Comparison of ENCODE assay signal across 25 cellular contexts in genomic region chr18:10401489-10401888, GRCh38. TPM values are rescaled to one million over a fixed set of nuclear protein-coding genes. Genes with fewer than 3 reads are reported as not detected.
DNase-seq lines count a peak whose midpoint lies in the region; ATAC-seq, FAIRE-seq and TF ChIP-seq lines count a peak whose summit lies in the region.
"Had no signal": no experiment of that assay in that cellular context is flagged by ENCODE, and none has a peak within 500 bp of the region (broad histone marks: within the 10 kb centered on the region; RNA-seq: fewer than 3 reads in every experiment).

No MANE protein-coding gene starts in this region.

- WGBS in endodermal cell (ENCODE audit: insufficient coverage in 1 of 2, insufficient read length in 1 of 2), 2 experiments: 34% methylated on average over 3 of the region's 5 CpGs; no CpG with 5 or more reads in 1 of the 2 experiments
- whole genome bisulfite sequencing in lung, 2 donors: 6 to 15% methylated on average over 4 of the region's 5 CpGs
- 30% methylated on average over 4 of the region's 5 CpGs for WGBS in HepG2 (ENCODE audit: low lambda C conversion rate)

- intact Hi-C loops in HepG2 (cut with micrococcal nuclease; ENCODE audit: unreplicated experiment): no loop called here

- H3K27me3 ChIP-seq in endodermal cell (ENCODE audit: control insufficient read depth, insufficient read depth, low read length, poor library complexity, severe bottlenecking) (no peaks in the 10 kb centered on the region), lung (ENCODE audit: control insufficient read depth, insufficient read depth) (no peaks in the 10 kb centered on the region), HepG2 (ENCODE audit: control insufficient read depth in 1 of 2, insufficient read depth in 2 of 2, low read length in 2 of 2) (peaks cover 0 to 6% of the 10 kb centered on the region in 2 experiments; a peak in 1 of 5 replicates)
- H3K27me3 ChIP-seq: thyroid gland had no signal

- CTCF ChIA-PET in HepG2 (lab: Yijun Ruan, JAX; ENCODE audit: low intra/inter-chr PET ratio, low total read pairs): no interaction called here

- H3K4me3 Mint-ChIP-seq in endodermal cell: no peak overlapping the region
- no peak overlapping the region for H3K4me3 Mint-ChIP-seq in activated naive CD8-positive, alpha-beta T cell treated with anti-CD3 and anti-CD28 coated beads for 36 hours
- H3K4me3 Mint-ChIP-seq: activated CD8-positive, alpha-beta T cell treated with anti-CD3 and anti-CD28 coated beads for 36 hours; activated T-cell treated with anti-CD3 and anti-CD28 coated beads, Interleukin-2, amount 50 U/mL, for 24 hours; WTC11 had no signal

- H3K9me3 ChIP-seq in endodermal cell (ENCODE audit: control insufficient read depth, low read length): no peaks in the 10 kb centered on the region
- no peaks in the 10 kb centered on the region for H3K9me3 ChIP-seq in lung (ENCODE audit: control insufficient read depth in 2 of 2, insufficient read depth in 1 of 2, low read length in 1 of 2)
- no peaks in the 10 kb centered on the region for H3K9me3 ChIP-seq in HepG2 (ENCODE audit: low read length)
- H3K9me3 ChIP-seq: gastroesophageal sphincter, thyroid gland had no signal

- TF ChIP-seq RAD21 in HepG2 (CRISPR knock-in tag; IDR thresholded peaks at IDR 0.05): no peak

- BruUV-seq in HepG2 (replicated peaks; lab: Mats Ljungman, UMichigan): no TSS peak

- H3K27ac ChIP-seq in endodermal cell (ENCODE audit: low read depth, low read length) (peak overlapping the region; percentile 67), lung (ENCODE audit: low read depth in 1 of 2, low read length in 1 of 2) (no peak overlapping the region), HepG2 (ENCODE audit: extremely low read length, insufficient read depth, low read length) (no peak overlapping the region)
- H3K27ac ChIP-seq: epithelial cell of prostate, gastroesophageal sphincter, parathyroid adenoma, thyroid gland had no signal

- TF ChIP-seq EP300 in HepG2 (IDR thresholded peaks at IDR 0.05; ENCODE audit: low read depth in 2 of 2, low read length in 2 of 2): no peak
- no peak for TF ChIP-seq EP300 in HepG2 (CRISPR knock-in tag; IDR thresholded peaks at IDR 0.05; ENCODE audit: borderline replicate concordance)

- no peaks in the 10 kb centered on the region for H4K20me1 ChIP-seq in HepG2 (ENCODE audit: insufficient read depth, low read length)

- H3K36me3 ChIP-seq in endodermal cell (ENCODE audit: control insufficient read depth, insufficient read depth, low read length): no peaks in the 10 kb centered on the region
- no peaks in the 10 kb centered on the region for H3K36me3 ChIP-seq in lung (ENCODE audit: control insufficient read depth in 2 of 2, insufficient read depth in 2 of 2, low read length in 2 of 2)
- H3K36me3 ChIP-seq in HepG2 (replicated peaks in 1 of 2; ENCODE audit: control insufficient read depth in 1 of 2, insufficient read depth in 2 of 2, low read length in 2 of 2): no peaks in the 10 kb centered on the region
- H3K36me3 ChIP-seq: gastroesophageal sphincter, thyroid gland had no signal

- H3K4me1 Mint-ChIP-seq in endodermal cell: peaks cover 33% of the 10 kb centered on the region
- peaks cover 2% of the 10 kb centered on the region for H3K4me1 Mint-ChIP-seq in activated naive CD8-positive, alpha-beta T cell treated with anti-CD3 and anti-CD28 coated beads for 36 hours

- in situ Hi-C loops in HepG2 (cut with HindIII; ENCODE audit: extremely low pct_ligation_motif_present, low pct_unique_long_range_greater_than_20kb): no loop called here

- ATAC-seq in lung (ENCODE audit: insufficient read depth, low FRiP score): no peak
- no peak for ATAC-seq in HepG2
- ATAC-seq in HG03442 (IDR thresholded peaks at IDR 0.05; ENCODE audit: unreplicated experiment): no peak
- ATAC-seq: activated CD8-positive, alpha-beta T cell treated with anti-CD3 and anti-CD28 coated beads for 36 hours; gastroesophageal sphincter; WTC11 had no signal

- DNase-seq in NOMO-1 (lab: John Stamatoyannopoulos, UW; ENCODE audit: unreplicated experiment in 2 of 2) (peak; percentile 19 to 54), endodermal cell (no peak), lung (ENCODE audit: low spot score) (peak; percentile 28), HepG2 (ENCODE audit: low spot score) (no peak), mucosa of gallbladder (ENCODE audit: low spot score) (no peak)
- no peak for DNase-seq in activated naive CD8-positive, alpha-beta T cell treated with anti-CD3 and anti-CD28 coated beads for 36 hours
- DNase-seq: activated CD8-positive, alpha-beta T cell treated with anti-CD3 and anti-CD28 coated beads for 36 hours; activated naive CD4-positive, alpha-beta T cell treated with anti-CD3 and anti-CD28 coated beads, Interleukin-2, amount 50 U/mL, for 16 hours; activated T-cell treated with anti-CD3 and anti-CD28 coated beads, Interleukin-2, amount 50 U/mL, for 24 hours; Calu3; cortex of kidney; GOT3; NCI-H526 treated with DMSO at 0.1 percent for 48 hours; SHP77; stimulated activated CD4-positive, alpha-beta T cell treated with anti-CD3 and anti-CD28 coated beads, Interleukin-2, amount 100 ng/mL, for 24 hours; stimulated activated naive CD4-positive, alpha-beta T cell treated with Interleukin-2 at 50 U/mL for 16 hours; T-helper 1 cell; thyroid gland had no signal

- no peak overlapping the region for H3K27ac Mint-ChIP-seq in endodermal cell
- H3K27ac Mint-ChIP-seq in activated naive CD8-positive, alpha-beta T cell treated with anti-CD3 and anti-CD28 coated beads for 36 hours: no peak overlapping the region
- H3K27ac Mint-ChIP-seq: activated CD8-positive, alpha-beta T cell treated with anti-CD3 and anti-CD28 coated beads for 36 hours; activated T-cell treated with anti-CD3 and anti-CD28 coated beads, Interleukin-2, amount 50 U/mL, for 24 hours; WTC11 had no signal

- H3K4me3 ChIP-seq in endodermal cell (ENCODE audit: low read length) (no peak overlapping the region), lung (no peak overlapping the region), HepG2 (replicated peaks in 1 of 3; ENCODE audit: insufficient read depth in 1 of 3, low read depth in 2 of 3, low read length in 3 of 3) (no peak overlapping the region)
- H3K4me3 ChIP-seq: gastroesophageal sphincter, thyroid gland had no signal

- no peaks in the 10 kb centered on the region for H3K36me3 Mint-ChIP-seq in endodermal cell (ENCODE audit: low read depth)
- no peaks in the 10 kb centered on the region for H3K36me3 Mint-ChIP-seq in activated naive CD8-positive, alpha-beta T cell treated with anti-CD3 and anti-CD28 coated beads for 36 hours
- H3K36me3 Mint-ChIP-seq: WTC11 had no signal

- no peak overlapping the region for H2AFZ ChIP-seq in HepG2 (ENCODE audit: low read length)
- H2AFZ ChIP-seq: parathyroid adenoma had no signal

- H3K4me1 ChIP-seq in endodermal cell (ENCODE audit: control insufficient read depth, insufficient read depth, low read length): peaks cover 9% of the 10 kb centered on the region
- H3K4me1 ChIP-seq in lung (ENCODE audit: control insufficient read depth in 2 of 2, insufficient read depth in 2 of 2, low read length in 2 of 2): peaks cover 0 to 8% of the 10 kb centered on the region in 2 donors
- H3K4me1 ChIP-seq in HepG2 (ENCODE audit: insufficient read depth, low read length): no peaks in the 10 kb centered on the region
- H3K4me1 ChIP-seq: parathyroid adenoma had no signal

- H3K9ac ChIP-seq in endodermal cell (ENCODE audit: extremely low read depth, low read length, poor library complexity, severe bottlenecking) (no peak overlapping the region), HepG2 (ENCODE audit: insufficient read depth, low read depth, low read length) (no peak overlapping the region)
- H3K9ac ChIP-seq: parathyroid adenoma had no signal

- no peaks in the 10 kb centered on the region for H3K9me3 Mint-ChIP-seq in endodermal cell
- H3K9me3 Mint-ChIP-seq in activated naive CD8-positive, alpha-beta T cell treated with anti-CD3 and anti-CD28 coated beads for 36 hours: no peaks in the 10 kb centered on the region
- H3K9me3 Mint-ChIP-seq: activated CD8-positive, alpha-beta T cell treated with anti-CD3 and anti-CD28 coated beads for 36 hours; activated T-cell treated with anti-CD3 and anti-CD28 coated beads, Interleukin-2, amount 50 U/mL, for 24 hours had no signal

- no peak for FAIRE-seq in HepG2 (lab: Jason Lieb, UNC)

- no peaks in the 10 kb centered on the region for H3K27me3 Mint-ChIP-seq in endodermal cell (ENCODE audit: insufficient read depth)
- peaks cover 18% of the 10 kb centered on the region for H3K27me3 Mint-ChIP-seq in activated naive CD8-positive, alpha-beta T cell treated with anti-CD3 and anti-CD28 coated beads for 36 hours

- H3K4me2 ChIP-seq in HepG2 (ENCODE audit: low read depth, low read length): no peak overlapping the region

- POLR2A ChIA-PET in HepG2 (lab: Yijun Ruan, JAX): no interaction called here

- TF ChIP-seq POLR2A in HepG2 (IDR thresholded peaks at IDR 0.05; ENCODE audit: insufficient read depth in 1 of 2, low read depth in 2 of 2, low read length in 2 of 2): no peak

- no peaks in the 10 kb centered on the region for H3K79me2 ChIP-seq in HepG2 (ENCODE audit: insufficient read depth, low read length)
- H3K79me2 ChIP-seq: parathyroid adenoma had no signal

- TF ChIP-seq CTCF in endodermal cell (conservative IDR thresholded peaks at IDR 0.05) (no peak), lung (IDR thresholded peaks at IDR 0.05; ENCODE audit: control extremely low read depth, extremely low read depth) (no peak), HepG2 (CRISPR knock-in tag; IDR thresholded peaks at IDR 0.05) (no peak)

RNA-seq across cellular contexts. Expression of gene APCDD1, which starts 52.9 kb away (rescaled TPM):
- total RNA-seq in endodermal cell: 1 to 10 TPM; 6.5 to 9.0 TPM
- 149 TPM for polyA plus RNA-seq in endodermal cell (2013, experiment 1 of 2)
- 140 TPM for polyA plus RNA-seq in endodermal cell (2013, experiment 2 of 2)
- 10 to 100 TPM; 46.1 to 77.4 TPM for total RNA-seq in lung
- 10 to 100 TPM in 1 of 2 donors, 1 to 10 TPM in 1; 6.8 to 12.5 TPM for polyA plus RNA-seq in lung
- 2.1 and 2.4 TPM in 2 replicates for total RNA-seq in HepG2 (2016; rRNA removed; fragmentation: Illumina TruSeq; extraction: Trizol)
- 0.81 and 0.88 TPM in 2 replicates for total RNA-seq in HepG2 (2016; cell fraction: cytosol; rRNA removed; fragmentation: Illumina TruSeq; extraction: Trizol; ENCODE audit: low read depth)
- 1.9 and 2.4 TPM in 2 replicates for total RNA-seq in HepG2 (2016; cell fraction: insoluble cytoplasmic fraction; rRNA removed; fragmentation: Illumina TruSeq; extraction: Trizol)
- 2.0 and 2.8 TPM in 2 replicates for total RNA-seq in HepG2 (2016; cell fraction: membrane; rRNA removed; fragmentation: Illumina TruSeq; extraction: Trizol)
- total RNA-seq in HepG2 (2016; cell fraction: nucleus; rRNA removed; fragmentation: Illumina TruSeq; extraction: Trizol): 1.8 and 2.5 TPM in 2 replicates
- polyA plus RNA-seq in HepG2 (2011; rRNA removed): 6.0 and 8.6 TPM in 2 replicates
- 2.7 and 3.7 TPM in 2 replicates for polyA plus RNA-seq in HepG2 (2011; cell fraction: cytosol; rRNA removed)
- 1.5 and 2.6 TPM in 2 replicates for polyA plus RNA-seq in HepG2 (2011; cell fraction: nucleus; rRNA removed)
- 3.1 and 4.2 TPM in 2 replicates for polyA plus RNA-seq in HepG2 (2012)
- polyA plus RNA-seq in HepG2 (2016; cell fraction: cytosol; fragmentation: Illumina TruSeq; extraction: Trizol; ENCODE audit: low read depth): 1.3 and 2.3 TPM in 2 replicates
- 3.1 and 4.7 TPM in 2 replicates for polyA plus RNA-seq in HepG2 (2016; cell fraction: insoluble cytoplasmic fraction; fragmentation: Illumina TruSeq; extraction: Trizol; ENCODE audit: low read depth)
- polyA plus RNA-seq in HepG2 (2016; cell fraction: membrane; fragmentation: Illumina TruSeq; extraction: Trizol; ENCODE audit: low read depth): 2.5 and 3.6 TPM in 2 replicates
- polyA plus RNA-seq in HepG2 (2016; cell fraction: nucleus; fragmentation: Illumina TruSeq; extraction: Trizol; ENCODE audit: insufficient read depth, low read depth): 3.6 and 4.3 TPM in 2 replicates
- 8.8 TPM in 1 of 2 replicates, not detected in the other for polyA minus RNA-seq in HepG2 (2011; rRNA and poly(A)+ RNA removed; ENCODE audit: low replicate concordance)
- 1.5 and 3.5 TPM in 2 replicates for polyA minus RNA-seq in HepG2 (2011; cell fraction: cytosol; rRNA and poly(A)+ RNA removed)
- polyA minus RNA-seq in HepG2 (2011; cell fraction: nucleus; rRNA and poly(A)+ RNA removed): 2.3 and 2.5 TPM in 2 replicates
- total RNA-seq in mucosa of gallbladder: 170 TPM
- total RNA-seq in activated naive CD8-positive, alpha-beta T cell treated with anti-CD3 and anti-CD28 coated beads for 36 hours: not detected
- total RNA-seq: activated CD8-positive, alpha-beta T cell treated with anti-CD3 and anti-CD28 coated beads for 36 hours; Calu3; HT1080; OCI-LY7 had no signal

Comparison
In these comparisons a context has a peak if more than half of its experiments do, and no peak if none do; other contexts are left out.
1. DNase-seq: peak in NOMO-1 (2 of 2) and lung (single experiment); none in endodermal cell (single experiment), HepG2 (single experiment), mucosa of gallbladder (single experiment) and activated naive CD8-positive, alpha-beta T cell treated with anti-CD3 and anti-CD28 coated beads for 36 hours (single experiment).
2. RNA of gene APCDD1, which starts 52.9 kb away (total RNA-seq): 170 TPM in mucosa of gallbladder (single experiment) and 46.1 to 77.4 TPM in lung; 6.5 to 9.0 TPM in endodermal cell, 0.81 to 2.8 TPM in HepG2 and not detected in activated naive CD8-positive, alpha-beta T cell treated with anti-CD3 and anti-CD28 coated beads for 36 hours; every median in the first group is over 4 times any median in the second.